In genomic region chr14:91063119-91063518, GRCh38 we compare ENCODE assay signal across 10 cellular contexts. TPM values are rescaled to one million over a fixed set of nuclear protein-coding genes. Genes with fewer than 3 reads are reported as not detected.
DNase-seq lines count a peak whose midpoint lies in the region; ATAC-seq, FAIRE-seq and TF ChIP-seq lines count a peak whose summit lies in the region.
"Had no signal": no experiment of that assay in that cellular context is flagged by ENCODE, and none has a peak within 500 bp of the region (broad histone marks: within the 10 kb centered on the region; RNA-seq: fewer than 3 reads in every experiment).

No MANE protein-coding gene starts in this region.

- no peak for TF ChIP-seq EP300 in GM12878 (IDR thresholded peaks at IDR 0.05; ENCODE audit: borderline replicate concordance in 1 of 2, control insufficient read depth in 1 of 2, low read depth in 2 of 2, low read length in 2 of 2)

- peak; percentile 22 for ATAC-seq in activated CD8-positive, alpha-beta memory T cell treated with anti-CD3 and anti-CD28 coated beads, Interleukin-2, amount 10 ng/mL, durations not matched to agents 7 days and 5 days
- peak; percentile 15 for ATAC-seq in GM12878
- ATAC-seq in stimulated activated naive CD8-positive, alpha-beta T cell treated with anti-CD3 and anti-CD28 coated beads, Interleukin-15, Interleukin-2, amounts not matched to agents 100 U/mL and 50 U/mL, for 24 hours = peak; percentile 10
- no peak for ATAC-seq in pancreas

- in situ Hi-C loops in GM12878 (cut with MboI) = no loop called here

- no peak for TF ChIP-seq RAD21 in GM12878 (IDR thresholded peaks at IDR 0.05; ENCODE audit: insufficient read depth, low read depth, low read length)

- CTCF ChIA-PET in activated CD8-positive, alpha-beta memory T cell treated with anti-CD3 and anti-CD28 coated beads, Interleukin-2, amount 10 ng/mL, durations not matched to agents 7 days and 5 days (lab: Charles Lee) = interaction anchor here (1.0 to 9.7 kb wide), 5 partner anchors 10 to 161 kb away, joined by 3 to 125 read pairs (median 9); partner anchors contain the start of gene DGLUCY
- CTCF ChIA-PET in GM12878 (lab: Yijun Ruan, JAX) = interaction anchor here (0.6 to 4.1 kb wide), 6 partner anchors 35 to 304 kb away, joined by 3 to 20 read pairs (median 4); partner anchors contain the start of gene DGLUCY

- POLR2A ChIA-PET in GM12878 (lab: Charles Lee) = interaction anchor here (0.7 to 7.5 kb wide), 4 partner anchors 33 to 63 kb away, joined by 3 to 94 read pairs (median 4); partner anchors contain the start of gene DGLUCY

- peak overlapping the region; percentile 72; the same call in 1 of the 2 replicates for H3K27ac ChIP-seq in GM12878 (ENCODE audit: control insufficient read depth, insufficient read depth)
- H3K27ac ChIP-seq in pancreas = no peak overlapping the region

- peak overlapping the region; percentile 42 for H3K4me3 Mint-ChIP-seq in activated CD8-positive, alpha-beta memory T cell treated with anti-CD3 and anti-CD28 coated beads, Interleukin-2, amount 10 ng/mL, durations not matched to agents 7 days and 5 days

- peaks cover 58% of the 10 kb centered on the region for H3K4me1 Mint-ChIP-seq in activated CD8-positive, alpha-beta memory T cell treated with anti-CD3 and anti-CD28 coated beads, Interleukin-2, amount 10 ng/mL, durations not matched to agents 7 days and 5 days

- peak; percentile 62 for FAIRE-seq in GM12878 (lab: Jason Lieb, UNC)
- no peak for FAIRE-seq in pancreas (lab: Jason Lieb, UNC)

- RAD21 ChIA-PET in GM12878 (lab: Charles Lee; ENCODE audit: unreplicated experiment) = no interaction called here

- H3K9ac ChIP-seq in GM12878 (ENCODE audit: control insufficient read depth, insufficient read depth, low read length) = no peak overlapping the region

- H3K79me2 ChIP-seq in GM12878 (ENCODE audit: control insufficient read depth, insufficient read depth, low read length) = peaks cover 4% of the 10 kb centered on the region; the same call in 1 of the 2 replicates

- intact Hi-C loops in GM12878 (cut with micrococcal nuclease; ENCODE audit: unreplicated experiment) = loop anchor here (5.0 kb wide), 2 partner anchors 56 to 161 kb away; no protein-coding TSS in a partner anchor
- intact Hi-C loops in cardiac septum (cut with DNase I) = loop anchor here (5.0 kb wide), 1 partner anchor 731 kb away; the partner anchor contains the start of gene NRDE2
- intact Hi-C loops in pancreas (cut with DNase I) = no loop called here

- no peak for TF ChIP-seq POLR2A in GM12878 (IDR thresholded peaks at IDR 0.05; ENCODE audit: low read depth, low read length)

- no peaks in the 10 kb centered on the region for H4K20me1 ChIP-seq in GM12878 (ENCODE audit: control insufficient read depth, insufficient read depth)

- BruUV-seq in GM12878 (replicated peaks; lab: Mats Ljungman, UMichigan) = no TSS peak

- no peak for TF ChIP-seq CTCF in GM12878 (IDR thresholded peaks at IDR 0.05 in 2 of 3, conservative IDR thresholded peaks at IDR 0.05 in 1 of 3; ENCODE audit: control insufficient read depth in 2 of 3, extremely low read depth in 1 of 3, insufficient read depth in 1 of 3, low read depth in 3 of 3, low read length in 3 of 3)
- TF ChIP-seq CTCF in pancreas (IDR thresholded peaks at IDR 0.05) = no peak

- H3K27me3 ChIP-seq in GM12878 (replicated peaks in 1 of 2; ENCODE audit: control insufficient read depth in 2 of 2, insufficient read depth in 2 of 2, low read length in 1 of 2) (no peaks in the 10 kb centered on the region), pancreas (no peaks in the 10 kb centered on the region)

- H3K36me3 ChIP-seq in GM12878 (ENCODE audit: control insufficient read depth in 2 of 2, insufficient read depth in 2 of 2, low read length in 1 of 2) (no peaks in the 10 kb centered on the region), pancreas (no peaks in the 10 kb centered on the region)

- no peak overlapping the region for H3K4me3 ChIP-seq in GM12878
- no peak overlapping the region for H3K4me3 ChIP-seq in pancreas

- H3K36me3 Mint-ChIP-seq in activated CD8-positive, alpha-beta memory T cell treated with anti-CD3 and anti-CD28 coated beads, Interleukin-2, amount 10 ng/mL, durations not matched to agents 7 days and 5 days = peaks cover 31% of the 10 kb centered on the region

- H3K9me3 ChIP-seq in GM12878 (replicated peaks; ENCODE audit: control insufficient read depth, insufficient read depth, low read length) (no peaks in the 10 kb centered on the region), pancreas (no peaks in the 10 kb centered on the region)

- H3K4me2 ChIP-seq in GM12878 (ENCODE audit: control insufficient read depth, insufficient read depth) = no peak overlapping the region

- H3K4me1 ChIP-seq in GM12878 (ENCODE audit: control insufficient read depth, insufficient read depth, low read length) = peaks cover 11% of the 10 kb centered on the region
- peaks cover 0 to 8% (median 0%) of the 10 kb centered on the region in 3 donors for H3K4me1 ChIP-seq in pancreas

- peak overlapping the region; percentile 93 for H2AFZ ChIP-seq in GM12878 (ENCODE audit: control insufficient read depth, low read depth, low read length)

- H3K27ac Mint-ChIP-seq in activated CD8-positive, alpha-beta memory T cell treated with anti-CD3 and anti-CD28 coated beads, Interleukin-2, amount 10 ng/mL, durations not matched to agents 7 days and 5 days = peak overlapping the region; percentile 95

- H3K27me3 Mint-ChIP-seq in activated CD8-positive, alpha-beta memory T cell treated with anti-CD3 and anti-CD28 coated beads, Interleukin-2, amount 10 ng/mL, durations not matched to agents 7 days and 5 days = no peaks in the 10 kb centered on the region

- SMC1A ChIA-PET in GM12878 (lab: Charles Lee; ENCODE audit: uncharacterized antibody, unreplicated experiment) = interaction anchor here (0.6 to 7.0 kb wide), 8 partner anchors 15 to 346 kb away, joined by 3 to 68 read pairs (median 4); partner anchors contain the start of gene DGLUCY

- no peaks in the 10 kb centered on the region for H3K9me3 Mint-ChIP-seq in activated CD8-positive, alpha-beta memory T cell treated with anti-CD3 and anti-CD28 coated beads, Interleukin-2, amount 10 ng/mL, durations not matched to agents 7 days and 5 days (ENCODE audit: low read depth)

- peak; percentile 79 for DNase-seq in activated CD8-positive, alpha-beta memory T cell treated with anti-CD3 and anti-CD28 coated beads, Interleukin-2, amount 10 ng/mL, durations not matched to agents 7 days and 5 days
- no peak for DNase-seq in activated CD8-positive, alpha-beta memory T cell treated with anti-CD3 and anti-CD28 coated beads, Interleukin-2, amount 50 U/mL, for 4 hours
- peak; percentile 78 for DNase-seq in NAMALWA (ENCODE audit: low spot score)
- DNase-seq in GM12878 (ENCODE audit: low read depth, low spot score) = peak; percentile 60
- no peak for DNase-seq in stimulated activated naive CD8-positive, alpha-beta T cell treated with anti-CD3 and anti-CD28 coated beads, Interleukin-15, Interleukin-2, amounts not matched to agents 100 U/mL and 50 U/mL, for 24 hours
- DNase-seq in 8988T = no peak
- no peak for DNase-seq in cardiac septum (ENCODE audit: low spot score)
- DNase-seq in pancreas = no peak
- DNase-seq: mesenchymal stem cell, NCI-H2081 treated with DMSO at 0.1 percent for 48 hours had no signal

TF ChIP-seq in GM12878, 131 proteins besides CTCF, POLR2A, EP300 and RAD21 (continues in another document):
- TF ChIP-seq ZNF384 (IDR thresholded peaks at IDR 0.05; ENCODE audit: borderline replicate concordance, low read depth, low read length) = peak; percentile 95

RNA-seq across cellular contexts. Expression of gene RPS6KA5, which starts 2.7 kb away (rescaled TPM):
- 10 to 100 TPM; 48.1 to 58.2 TPM for total RNA-seq in activated CD8-positive, alpha-beta memory T cell treated with anti-CD3 and anti-CD28 coated beads, Interleukin-2, amount 10 ng/mL, durations not matched to agents 7 days and 5 days
- 18.7 and 19.0 TPM in 2 replicates for total RNA-seq in GM12878 (2013; cell fraction: nucleolus; rRNA removed)
- total RNA-seq in GM12878 (2014; rRNA removed) = 2.4 and 2.8 TPM in 2 replicates
- 2.7 and 2.8 TPM in 2 replicates for total RNA-seq in GM12878 (2014; rRNA removed; fragmentation: Illumina TruSeq; extraction: Trizol)
- total RNA-seq in GM12878 (2021) = 4.6 and 4.8 TPM in 2 replicates
- polyA plus RNA-seq in GM12878 (2011; ENCODE audit: low read depth) = 0.50 TPM
- 7.0 and 9.6 TPM in 2 replicates for polyA plus RNA-seq in GM12878 (2011; rRNA removed)
- 2.6 and 2.9 TPM in 2 replicates for polyA plus RNA-seq in GM12878 (2011; cell fraction: cytosol; rRNA removed)
- 8.2 and 8.8 TPM in 2 replicates for polyA plus RNA-seq in GM12878 (2011; cell fraction: nucleus; rRNA removed)
- polyA plus RNA-seq in GM12878 (2012) = 1.0 and 1.3 TPM in 2 replicates
- 4.1 and 4.5 TPM in 2 replicates for polyA plus RNA-seq in GM12878 (2014; fragmentation: Illumina TruSeq; extraction: Trizol)
- polyA plus RNA-seq in GM12878 (2014; fragmentation: Nextera tagmentation; extraction: Ambion mirVana) = 1 to 10 TPM; 1.4 to 1.5 TPM
- 2.4 and 3.3 TPM in 2 replicates for polyA plus RNA-seq in GM12878 (2014; rRNA removed)
- 1 to 10 TPM; 5.5 to 6.3 TPM for polyA plus RNA-seq in GM12878 (2016; fragmentation: Nextera tagmentation; extraction: Ambion mirVana)
- polyA minus RNA-seq in GM12878 (2011; rRNA and poly(A)+ RNA removed) = 6.4 and 8.0 TPM in 2 replicates
- polyA minus RNA-seq in GM12878 (2011; cell fraction: cytosol; rRNA and poly(A)+ RNA removed) = 2.8 and 3.3 TPM in 2 replicates
- 7.6 and 11.9 TPM in 2 replicates for polyA minus RNA-seq in GM12878 (2011; cell fraction: nucleus; rRNA and poly(A)+ RNA removed)
- total RNA-seq in cardiac septum = 3.8 TPM
- 1 to 10 TPM; 2.5 to 3.5 (median 3.2) TPM for total RNA-seq in pancreas
- polyA plus RNA-seq in pancreas = 1 to 10 TPM in 1 of 2 donors, under 1 TPM in 1; 0.95 to 1.1 TPM

RNA-seq across cellular contexts. Expression of gene DGLUCY, which starts 50.8 kb away (rescaled TPM):
- total RNA-seq in activated CD8-positive, alpha-beta memory T cell treated with anti-CD3 and anti-CD28 coated beads, Interleukin-2, amount 10 ng/mL, durations not matched to agents 7 days and 5 days = 100 to 1,000 TPM; 113 to 176 TPM
- total RNA-seq in GM12878 (2013; cell fraction: nucleolus; rRNA removed) = 462 and 476 TPM in 2 replicates
- total RNA-seq in GM12878 (2014; rRNA removed) (64.0 and 69.7 TPM in 2 replicates), GM12878 (2014; rRNA removed; fragmentation: Illumina TruSeq; extraction: Trizol) (52.8 and 57.8 TPM in 2 replicates), GM12878 (2021) (50.5 and 56.8 TPM in 2 replicates), cardiac septum (131 TPM), pancreas (10 to 100 TPM; 11.9 to 43.4 (median 21.4) TPM)
- 37.4 TPM for polyA plus RNA-seq in GM12878 (2011; ENCODE audit: low read depth)
- polyA plus RNA-seq in GM12878 (2011; rRNA removed) (42.9 and 53.5 TPM in 2 replicates), GM12878 (2014; fragmentation: Illumina TruSeq; extraction: Trizol) (69.9 and 70.3 TPM in 2 replicates), GM12878 (2014; fragmentation: Nextera tagmentation; extraction: Ambion mirVana) (10 to 100 TPM; 15.0 to 23.2 TPM), GM12878 (2014; rRNA removed) (57.4 and 64.6 TPM in 2 replicates), GM12878 (2016; fragmentation: Nextera tagmentation; extraction: Ambion mirVana) (10 to 100 TPM; 47.3 to 47.4 TPM), pancreas (10 to 100 TPM; 24.9 to 31.9 TPM)
- polyA plus RNA-seq in GM12878 (2011; cell fraction: cytosol; rRNA removed) = 52.2 and 69.1 TPM in 2 replicates
- polyA plus RNA-seq in GM12878 (2011; cell fraction: nucleus; rRNA removed) = 290 and 321 TPM in 2 replicates
- polyA plus RNA-seq in GM12878 (2012) = 39.8 and 51.8 TPM in 2 replicates
- 76.4 and 134 TPM in 2 replicates for polyA minus RNA-seq in GM12878 (2011; rRNA and poly(A)+ RNA removed)
- 18.7 and 23.9 TPM in 2 replicates for polyA minus RNA-seq in GM12878 (2011; cell fraction: cytosol; rRNA and poly(A)+ RNA removed)
- 101 and 133 TPM in 2 replicates for polyA minus RNA-seq in GM12878 (2011; cell fraction: nucleus; rRNA and poly(A)+ RNA removed)

Comparison
In these comparisons a context has a peak if more than half of its experiments do, and no peak if none do; other contexts are left out.
1. DNase-seq: peak in activated CD8-positive, alpha-beta memory T cell treated with anti-CD3 and anti-CD28 coated beads, Interleukin-2, amount 10 ng/mL, durations not matched to agents 7 days and 5 days (single experiment), NAMALWA (single experiment) and GM12878 (single experiment); none in activated CD8-positive, alpha-beta memory T cell treated with anti-CD3 and anti-CD28 coated beads, Interleukin-2, amount 50 U/mL, for 4 hours (single experiment), stimulated activated naive CD8-positive, alpha-beta T cell treated with anti-CD3 and anti-CD28 coated beads, Interleukin-15, Interleukin-2, amounts not matched to agents 100 U/mL and 50 U/mL, for 24 hours (single experiment), 8988T (single experiment), cardiac septum (single experiment) and pancreas (0 of 6).
2. ATAC-seq: peak in activated CD8-positive, alpha-beta memory T cell treated with anti-CD3 and anti-CD28 coated beads, Interleukin-2, amount 10 ng/mL, durations not matched to agents 7 days and 5 days (single experiment), GM12878 (single experiment) and stimulated activated naive CD8-positive, alpha-beta T cell treated with anti-CD3 and anti-CD28 coated beads, Interleukin-15, Interleukin-2, amounts not matched to agents 100 U/mL and 50 U/mL, for 24 hours (single experiment); none in pancreas (0 of 4).
3. intact Hi-C loops: an anchor here in GM12878 (5.0 kb wide) and cardiac septum (5.0 kb wide); none called in pancreas.